In the genomic region with DNA sequence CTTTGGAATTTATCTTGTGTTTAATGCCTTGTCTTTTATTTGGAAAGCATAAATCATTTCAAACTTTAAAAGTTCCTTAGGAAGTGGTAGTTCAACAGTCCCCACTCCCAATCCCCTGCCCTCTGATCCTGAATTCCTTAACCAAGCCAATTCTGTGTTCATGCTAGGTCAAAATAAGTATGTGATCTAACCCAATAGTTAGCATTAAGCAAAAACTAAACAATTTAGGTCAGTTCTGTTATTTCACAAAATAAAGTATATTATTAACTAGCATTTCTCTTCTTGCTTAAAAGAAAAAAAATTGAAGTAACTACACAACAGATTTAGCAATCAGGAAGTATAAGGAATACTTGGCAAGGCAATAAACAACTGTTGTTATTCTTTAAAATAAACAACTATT, we compare ENCODE assay signal across 19 cellular contexts. TPM values are rescaled to one million over a fixed set of nuclear protein-coding genes. Genes with fewer than 3 reads are reported as not detected.
DNase-seq lines count a peak whose midpoint lies in the region; ATAC-seq and TF ChIP-seq lines count a peak whose summit lies in the region.
"Had no signal": no experiment of that assay in that cellular context is flagged by ENCODE, and none has a peak within 500 bp of the region (broad histone marks: within the 10 kb centered on the region; RNA-seq: fewer than 3 reads in every experiment).

No MANE protein-coding gene starts in this region.

- intact Hi-C loops in left ventricle myocardium superior (cut with micrococcal nuclease), result no loop called here

- H3K27me3 ChIP-seq in cardiac muscle cell, result no peaks in the 10 kb centered on the region
- H3K27me3 ChIP-seq in MG63, result no peaks in the 10 kb centered on the region

- no peak overlapping the region for H3K4me3 ChIP-seq in cardiac muscle cell
- no peak overlapping the region for H3K4me3 ChIP-seq in MG63

- H3K27ac ChIP-seq in cardiac muscle cell, result peak overlapping the region; percentile 15
- H3K27ac ChIP-seq: 22Rv1 had no signal

- no peak for ATAC-seq in left ventricle myocardium superior
- ATAC-seq in HG03354 (IDR thresholded peaks at IDR 0.05; ENCODE audit: poor library complexity, severe bottlenecking, unreplicated experiment), result no peak

- no peak for TF ChIP-seq CTCF in cardiac muscle cell (IDR thresholded peaks at IDR 0.05; ENCODE audit: low read depth, low read length)

- H3K36me3 ChIP-seq in cardiac muscle cell (peaks cover 4% of the 10 kb centered on the region), MG63 (peaks cover 45% of the 10 kb centered on the region)

- no peak for DNase-seq in cardiac muscle cell (ENCODE audit: low read depth in 1 of 2, low spot score in 1 of 2)
- DNase-seq in left ventricle myocardium superior, result no peak
- DNase-seq in left kidney (ENCODE audit: low read depth, low spot score), result peak; percentile 37
- DNase-seq in renal cortical epithelial cell (ENCODE audit: low read depth), result peak; percentile 59
- no peak for DNase-seq in MG63
- no peak for DNase-seq in inferior parietal cortex (ENCODE audit: extremely low spot score)
- no peak for DNase-seq in NCI-H2081 (lab: John Stamatoyannopoulos, UW)
- DNase-seq: Calu3, DMS79 treated with DMSO at 0.1 percent for 48 hours, HCEC 1CT, KG1, MM.1S, NCI-H2029, NCI-H2227 treated with DMSO at 0.1 percent for 48 hours, NCI-H526 treated with DMSO at 0.1 percent for 48 hours, Right ventricle myocardium superior, RPMI8226 had no signal

- H3K9me3 ChIP-seq in cardiac muscle cell (ENCODE audit: low read depth) (no peaks in the 10 kb centered on the region), MG63 (no peaks in the 10 kb centered on the region)

- H3K4me1 ChIP-seq in cardiac muscle cell (ENCODE audit: low read depth), result peaks cover 15% of the 10 kb centered on the region

RNA-seq across cellular contexts. Expression of gene AKIRIN2, which starts 37.1 kb away (rescaled TPM):
- total RNA-seq in cardiac muscle cell, result 48.3 and 82.6 TPM in 2 replicates
- polyA plus RNA-seq in cardiac muscle cell, result 66.7 and 89.3 TPM in 2 replicates
- total RNA-seq in left ventricle myocardium superior, result 30.7 TPM
- 19.4 and 29.7 TPM in 2 replicates for total RNA-seq in renal cortical epithelial cell
- 11.4 and 19.5 TPM in 2 replicates for total RNA-seq in MG63 (2014; rRNA removed; shearing (Covaris generic); ENCODE audit: low replicate concordance)

Comparison
In these comparisons a context has a peak if more than half of its experiments do, and no peak if none do; other contexts are left out.
1. DNase-seq: peak in left kidney (single experiment) and renal cortical epithelial cell (single experiment); none in cardiac muscle cell (0 of 2), left ventricle myocardium superior (single experiment), MG63 (single experiment), inferior parietal cortex (single experiment) and NCI-H2081 (0 of 2).